20 cellular contexts compared by ENCODE assay signal in genomic region chr2:15645720-15646385, GRCh38. TPM values are rescaled to one million over a fixed set of nuclear protein-coding genes. Genes with fewer than 3 reads are reported as not detected.
DNase-seq lines count a peak whose midpoint lies in the region; ATAC-seq and TF ChIP-seq lines count a peak whose summit lies in the region.
"Had no signal": no experiment of that assay in that cellular context is flagged by ENCODE, and none has a peak within 500 bp of the region (broad histone marks: within the 10 kb centered on the region; RNA-seq: fewer than 3 reads in every experiment).

No MANE protein-coding gene starts in this region.

- DNase-seq in right atrium auricular region (ENCODE audit: low spot score) (peak; percentile 42), left cardiac atrium (no peak), dermis microvascular lymphatic vessel endothelial cell (ENCODE audit: low read depth in 2 of 2) (peak; percentile 80 to 89)
- DNase-seq in activated CD4-positive, alpha-beta T cell treated with anti-CD3 and anti-CD28 coated beads for 4 hours, result no peak
- DNase-seq: CD8-positive, alpha-beta memory T cell; Kasumi-1; MG63; NCI-H1092; NCI-H1436 treated with DMSO at 0.1 percent for 48 hours; NCI-H2029; NCI-H2171 treated with DMSO at 0.1 percent for 48 hours; NCI-H446; NCI-H748 treated with DMSO at 0.1 percent for 48 hours; SHP77 treated with DMSO at 0.1 percent for 48 hours had no signal

- H3K4me2 ChIP-seq in neural cell (ENCODE audit: low read length), result no peak overlapping the region
- H3K4me2 ChIP-seq: A549, BLaER1 had no signal

- no peak overlapping the region for H3K27ac ChIP-seq in right atrium auricular region
- H3K27ac ChIP-seq in neural cell (ENCODE audit: low read length), result peak overlapping the region; percentile 23
- H3K27ac ChIP-seq: A549, BLaER1 had no signal

- no peak for TF ChIP-seq RAD21 in neural cell (conservative IDR thresholded peaks at IDR 0.05)

- H3K9me2 ChIP-seq in neural cell (ENCODE audit: insufficient read depth, low read length), result no peaks in the 10 kb centered on the region

- intact Hi-C loops in left cardiac atrium (cut with DNase I), result loop anchor here in 1 of 2 donors (10.0 kb wide), 1 partner anchor 639 kb away; no protein-coding TSS in a partner anchor

- TF ChIP-seq EP300 in neural cell (conservative IDR thresholded peaks at IDR 0.05; ENCODE audit: poor library complexity, severe bottlenecking), result peak; percentile 22

- H3K27me3 ChIP-seq in right atrium auricular region (no peaks in the 10 kb centered on the region), neural cell (ENCODE audit: insufficient read depth, low read depth, low read length) (no peaks in the 10 kb centered on the region)
- H3K27me3 ChIP-seq: BLaER1, MG63 had no signal

- H3K4me1 ChIP-seq in right atrium auricular region, result peaks cover 0 to under 1% of the 10 kb centered on the region in 2 donors
- H3K4me1 ChIP-seq: A549 had no signal

- no peak overlapping the region for H2AFZ ChIP-seq in neural cell (ENCODE audit: low read depth, low read length)

- no peaks in the 10 kb centered on the region for H3K36me3 ChIP-seq in right atrium auricular region
- H3K36me3 ChIP-seq in neural cell (ENCODE audit: insufficient read depth, low read length), result peaks cover 11% of the 10 kb centered on the region

- ATAC-seq in left cardiac atrium, result no peak
- ATAC-seq in HG03442 (IDR thresholded peaks at IDR 0.05; ENCODE audit: unreplicated experiment), result no peak
- ATAC-seq in HG02973 (IDR thresholded peaks at IDR 0.05; ENCODE audit: unreplicated experiment), result no peak
- ATAC-seq: A549, SK-N-SH treated with all-trans-retinoic acid at 6 μM for 48 hours had no signal

- H3K4me3 ChIP-seq in right atrium auricular region (no peak overlapping the region), neural cell (ENCODE audit: low read length) (no peak overlapping the region)
- H3K4me3 ChIP-seq: A549, BLaER1, MG63 had no signal

- no peaks in the 10 kb centered on the region for H3F3A ChIP-seq in neural cell (ENCODE audit: insufficient read depth, low read length, poor library complexity, severe bottlenecking)

- no peaks in the 10 kb centered on the region for H3K79me2 ChIP-seq in neural cell (replicated peaks; ENCODE audit: insufficient read depth, low read length)

- no peak overlapping the region for H3K9ac ChIP-seq in neural cell (ENCODE audit: low read length)
- H3K9ac ChIP-seq: BLaER1 had no signal

- H3K9me3 ChIP-seq in right atrium auricular region (peaks cover 0 to 5% of the 10 kb centered on the region in 2 donors), neural cell (ENCODE audit: low read length) (no peaks in the 10 kb centered on the region)
- H3K9me3 ChIP-seq: MG63 had no signal

- no peaks in the 10 kb centered on the region for H4K20me1 ChIP-seq in neural cell (ENCODE audit: insufficient read depth)
- H4K20me1 ChIP-seq: BLaER1 had no signal

- TF ChIP-seq CTCF in right atrium auricular region (IDR thresholded peaks at IDR 0.05) (no peak), neural cell (IDR thresholded peaks at IDR 0.05; ENCODE audit: poor library complexity, severe bottlenecking) (no peak)

TF ChIP-seq in neural cell, 6 proteins besides CTCF, POLR2A, EP300 and RAD21:
- TF ChIP-seq POLR2AphosphoS5 (IDR thresholded peaks at IDR 0.05) (peak; percentile 22), MXI1 (conservative IDR thresholded peaks at IDR 0.05; ENCODE audit: poor library complexity, severe bottlenecking) (no peak)

RNA-seq across cellular contexts. Expression of gene DDX1, which starts 54.2 kb away (rescaled TPM):
- total RNA-seq in right atrium auricular region, result 10 to 100 TPM; 60.1 to 75.9 TPM
- total RNA-seq in left cardiac atrium, result 100 to 1,000 TPM in 1 of 2 donors, 10 to 100 TPM in 1; 94.5 to 122 TPM
- 62.0 and 67.5 TPM in 2 replicates for total RNA-seq in dermis microvascular lymphatic vessel endothelial cell
- polyA plus RNA-seq in neural cell, result 141 and 159 TPM in 2 replicates
- polyA minus RNA-seq in neural cell, result 167 TPM in 2 replicates

Comparison
In these comparisons a context has a peak if more than half of its experiments do, and no peak if none do; other contexts are left out.
1. DNase-seq: peak in right atrium auricular region (single experiment) and dermis microvascular lymphatic vessel endothelial cell (2 of 2); none in left cardiac atrium (single experiment) and activated CD4-positive, alpha-beta T cell treated with anti-CD3 and anti-CD28 coated beads for 4 hours (0 of 2).